ENCODE assay signal across 8 cellular contexts in the genomic region with DNA sequence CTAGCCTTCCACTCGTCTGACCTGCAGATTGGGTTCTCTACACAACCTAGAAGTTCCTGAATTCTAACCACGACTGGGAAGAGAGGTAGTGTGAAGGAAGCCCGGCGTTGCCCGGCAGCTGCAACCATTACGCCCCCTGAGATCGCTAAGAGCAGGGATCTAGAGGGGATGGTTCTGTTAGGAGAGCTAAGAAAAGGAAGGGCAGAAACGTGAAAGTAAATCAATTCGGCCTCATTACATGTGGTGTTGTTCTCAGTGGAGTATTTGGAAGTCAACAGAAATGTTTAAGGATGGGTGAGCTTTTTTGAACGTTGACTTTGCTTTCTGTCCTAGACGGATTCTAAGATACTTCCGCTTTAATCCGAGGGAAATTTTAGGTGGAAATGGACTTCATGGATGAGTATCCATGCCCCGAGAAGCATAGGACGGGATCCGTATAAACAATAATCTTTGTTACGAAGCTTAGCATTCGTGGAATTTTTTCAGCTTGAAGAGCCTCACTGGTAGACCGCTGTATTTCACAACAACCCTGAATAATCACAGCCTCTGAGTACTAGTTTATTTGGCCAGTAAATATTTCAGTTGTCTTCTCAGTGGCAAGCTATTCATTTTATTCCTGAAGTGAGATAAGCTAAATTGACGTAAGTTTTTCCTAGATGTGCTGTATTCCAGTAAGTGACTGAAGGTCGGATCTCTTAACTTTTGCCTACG. TPM values are rescaled to one million over a fixed set of nuclear protein-coding genes. Genes with fewer than 3 reads are reported as not detected.
DNase-seq lines count a peak whose midpoint lies in the region; ATAC-seq and TF ChIP-seq lines count a peak whose summit lies in the region.

No MANE protein-coding gene starts in this region.

- peak overlapping the region; percentile 84 for H2BK120ac ChIP-seq in trophoblast cell (ENCODE audit: insufficient read depth, low read length, poor library complexity)

- H3K18ac ChIP-seq in trophoblast cell (ENCODE audit: low read length) = peak overlapping the region; percentile 99

- peaks cover 7% of the 10 kb centered on the region for H3K79me1 ChIP-seq in trophoblast cell (ENCODE audit: low read length)

- peaks cover 0 to 9% of the 10 kb centered on the region in 2 experiments for H3K36me3 ChIP-seq in trophoblast cell (ENCODE audit: control insufficient read depth in 1 of 2, insufficient read depth in 2 of 2, low read length in 2 of 2)

- H3K4ac ChIP-seq in trophoblast cell (ENCODE audit: low read depth, low read length) = peak overlapping the region; percentile 96

- H4K8ac ChIP-seq in trophoblast cell (ENCODE audit: low read depth, low read length) = peak overlapping the region; percentile 99

- H3K23ac ChIP-seq in trophoblast cell (ENCODE audit: low read length) = no peak overlapping the region

- H3K27ac ChIP-seq in trophoblast cell (ENCODE audit: low read depth, low read length) = peak overlapping the region; percentile 57

- H3K27ac Mint-ChIP-seq in WTC11 = peak overlapping the region; percentile 100

- H3K27me3 ChIP-seq in trophoblast cell (ENCODE audit: insufficient read depth, low read length) = no peaks in the 10 kb centered on the region

- CTCF ChIA-PET in WTC11 (lab: Charles Lee) = interaction anchor here (0.8 to 1.0 kb wide), 2 partner anchors 34 to 107 kb away, joined by 3 read pairs; no protein-coding TSS in a partner anchor

- no peak for TF ChIP-seq CTCF in WTC11 (IDR thresholded peaks at IDR 0.05)
- no peak for TF ChIP-seq CTCF in GM13977 (IDR thresholded peaks at IDR 0.05; ENCODE audit: extremely low read depth, insufficient read depth, missing control alignments)

- peak; percentile 6 for ATAC-seq in HG03095 (IDR thresholded peaks at IDR 0.05; ENCODE audit: unreplicated experiment)
- no peak; the same call in 1 of the 2 replicates for ATAC-seq in WTC11

- H3K4me1 Mint-ChIP-seq in WTC11 = peaks cover 19% of the 10 kb centered on the region

- peak overlapping the region; percentile 86 for H3K4me2 ChIP-seq in trophoblast cell (ENCODE audit: low read length)

- peak overlapping the region; percentile 90 for H4K91ac ChIP-seq in trophoblast cell (ENCODE audit: low read depth, low read length)

- peak overlapping the region; percentile 91 for H3K4me3 Mint-ChIP-seq in WTC11

- in situ Hi-C loops in GM13977 (cut with MboI; ENCODE audit: low pct_unique_long_range_greater_than_20kb, low sequenced_read_pairs, unreplicated experiment) = no loop called here

- peak overlapping the region; percentile 99 for H3K4me3 ChIP-seq in trophoblast cell (ENCODE audit: low read depth, low read length)

- H3K9me3 ChIP-seq in trophoblast cell (ENCODE audit: insufficient read depth, low read depth, low read length) = no peaks in the 10 kb centered on the region

- H2AFZ ChIP-seq in trophoblast cell (ENCODE audit: insufficient read depth, low read length, poor library complexity) = peak overlapping the region; percentile 96

- peak overlapping the region; percentile 95 for H2BK5ac ChIP-seq in trophoblast cell (ENCODE audit: low read depth, low read length, poor library complexity)

- H3K14ac ChIP-seq in trophoblast cell (ENCODE audit: low read length) = peak overlapping the region; percentile 93

- peak overlapping the region; percentile 97 for H3K9ac ChIP-seq in trophoblast cell (ENCODE audit: low read length)

- peaks cover 4 to 6% of the 10 kb centered on the region in 2 experiments for H3K4me1 ChIP-seq in trophoblast cell (ENCODE audit: control insufficient read depth in 1 of 2, insufficient read depth in 2 of 2, low read length in 2 of 2)

- POLR2A ChIA-PET in WTC11 (lab: Charles Lee) = interaction anchor here (1.0 kb wide), 1 partner anchor 33 kb away, joined by 3 read pairs; no protein-coding TSS in a partner anchor

- H2AK5ac ChIP-seq in trophoblast cell (ENCODE audit: low read length) = no peak overlapping the region

- no peaks in the 10 kb centered on the region for H3K9me3 Mint-ChIP-seq in WTC11

- WGBS in trophoblast cell (ENCODE audit: extremely low coverage, insufficient coverage, insufficient read length) = no CpG with 5 or more reads among the region's 22 CpGs

- no peaks in the 10 kb centered on the region for H3K27me3 Mint-ChIP-seq in WTC11 (ENCODE audit: low read depth)

- H2BK12ac ChIP-seq in trophoblast cell (ENCODE audit: low read length) = no peak overlapping the region

- peak overlapping the region; percentile 96 for H4K12ac ChIP-seq in trophoblast cell (ENCODE audit: low read depth, low read length)

- DNase-seq in COLO829 (ENCODE audit: low spot score) (peak; percentile 17), WTC11 (ENCODE audit: low spot score) (no peak), foreskin melanocyte (peak; percentile 35), trophoblast cell (peak; percentile 75 to 98), NCI-H345 treated with DMSO at 0.1 percent for 48 hours (lab: John Stamatoyannopoulos, UW; ENCODE audit: unreplicated experiment) (no peak), GM13977 (ENCODE audit: low spot score) (no peak), DMS79 treated with DMSO at 0.1 percent for 48 hours (lab: John Stamatoyannopoulos, UW) (no peak)

- peaks cover 10% of the 10 kb centered on the region for H3K36me3 Mint-ChIP-seq in WTC11

- peaks cover 11% of the 10 kb centered on the region for H3K79me2 ChIP-seq in trophoblast cell (ENCODE audit: control insufficient read depth, insufficient read depth, low read length, poor library complexity)

TF ChIP-seq in WTC11, 78 proteins besides CTCF, POLR2A, EP300 and RAD21 (continues in another document):
- TF ChIP-seq ZNF219 (CRISPR knock-in tag; IDR thresholded peaks at IDR 0.05; ENCODE audit: borderline replicate concordance) (no peak), GABPB1 (CRISPR knock-in tag; IDR thresholded peaks at IDR 0.05) (no peak), ZNF317 (CRISPR knock-in tag; IDR thresholded peaks at IDR 0.05; ENCODE audit: borderline replicate concordance, low read depth) (no peak), ZNF121 (CRISPR knock-in tag; IDR thresholded peaks at IDR 0.05) (no peak), EMX1 (CRISPR knock-in tag; IDR thresholded peaks at IDR 0.05) (no peak), SP1 (CRISPR knock-in tag; conservative IDR thresholded peaks at IDR 0.05) (no peak), FOXP1 (CRISPR knock-in tag; IDR thresholded peaks at IDR 0.05; ENCODE audit: borderline replicate concordance) (no peak)
- TF ChIP-seq, protein P1, sequence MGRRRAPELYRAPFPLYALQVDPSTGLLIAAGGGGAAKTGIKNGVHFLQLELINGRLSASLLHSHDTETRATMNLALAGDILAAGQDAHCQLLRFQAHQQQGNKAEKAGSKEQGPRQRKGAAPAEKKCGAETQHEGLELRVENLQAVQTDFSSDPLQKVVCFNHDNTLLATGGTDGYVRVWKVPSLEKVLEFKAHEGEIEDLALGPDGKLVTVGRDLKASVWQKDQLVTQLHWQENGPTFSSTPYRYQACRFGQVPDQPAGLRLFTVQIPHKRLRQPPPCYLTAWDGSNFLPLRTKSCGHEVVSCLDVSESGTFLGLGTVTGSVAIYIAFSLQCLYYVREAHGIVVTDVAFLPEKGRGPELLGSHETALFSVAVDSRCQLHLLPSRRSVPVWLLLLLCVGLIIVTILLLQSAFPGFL (CRISPR knock-in tag; IDR thresholded peaks at IDR 0.05; ENCODE audit: borderline replicate concordance) = no peak
- TF ChIP-seq, protein P2, sequence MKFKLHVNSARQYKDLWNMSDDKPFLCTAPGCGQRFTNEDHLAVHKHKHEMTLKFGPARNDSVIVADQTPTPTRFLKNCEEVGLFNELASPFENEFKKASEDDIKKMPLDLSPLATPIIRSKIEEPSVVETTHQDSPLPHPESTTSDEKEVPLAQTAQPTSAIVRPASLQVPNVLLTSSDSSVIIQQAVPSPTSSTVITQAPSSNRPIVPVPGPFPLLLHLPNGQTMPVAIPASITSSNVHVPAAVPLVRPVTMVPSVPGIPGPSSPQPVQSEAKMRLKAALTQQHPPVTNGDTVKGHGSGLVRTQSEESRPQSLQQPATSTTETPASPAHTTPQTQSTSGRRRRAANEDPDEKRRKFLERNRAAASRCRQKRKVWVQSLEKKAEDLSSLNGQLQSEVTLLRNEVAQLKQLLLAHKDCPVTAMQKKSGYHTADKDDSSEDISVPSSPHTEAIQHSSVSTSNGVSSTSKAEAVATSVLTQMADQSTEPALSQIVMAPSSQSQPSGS (CRISPR knock-in tag; IDR thresholded peaks at IDR 0.05; ENCODE audit: borderline replicate concordance, low read depth) = no peak
- TF ChIP-seq, protein P3, sequence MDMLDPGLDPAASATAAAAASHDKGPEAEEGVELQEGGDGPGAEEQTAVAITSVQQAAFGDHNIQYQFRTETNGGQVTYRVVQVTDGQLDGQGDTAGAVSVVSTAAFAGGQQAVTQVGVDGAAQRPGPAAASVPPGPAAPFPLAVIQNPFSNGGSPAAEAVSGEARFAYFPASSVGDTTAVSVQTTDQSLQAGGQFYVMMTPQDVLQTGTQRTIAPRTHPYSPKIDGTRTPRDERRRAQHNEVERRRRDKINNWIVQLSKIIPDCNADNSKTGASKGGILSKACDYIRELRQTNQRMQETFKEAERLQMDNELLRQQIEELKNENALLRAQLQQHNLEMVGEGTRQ (CRISPR knock-in tag; IDR thresholded peaks at IDR 0.05) = no peak
- TF ChIP-seq, protein P4, sequence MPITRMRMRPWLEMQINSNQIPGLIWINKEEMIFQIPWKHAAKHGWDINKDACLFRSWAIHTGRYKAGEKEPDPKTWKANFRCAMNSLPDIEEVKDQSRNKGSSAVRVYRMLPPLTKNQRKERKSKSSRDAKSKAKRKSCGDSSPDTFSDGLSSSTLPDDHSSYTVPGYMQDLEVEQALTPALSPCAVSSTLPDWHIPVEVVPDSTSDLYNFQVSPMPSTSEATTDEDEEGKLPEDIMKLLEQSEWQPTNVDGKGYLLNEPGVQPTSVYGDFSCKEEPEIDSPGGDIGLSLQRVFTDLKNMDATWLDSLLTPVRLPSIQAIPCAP (CRISPR knock-in tag; IDR thresholded peaks at IDR 0.05) = no peak
- TF ChIP-seq, protein P5, sequence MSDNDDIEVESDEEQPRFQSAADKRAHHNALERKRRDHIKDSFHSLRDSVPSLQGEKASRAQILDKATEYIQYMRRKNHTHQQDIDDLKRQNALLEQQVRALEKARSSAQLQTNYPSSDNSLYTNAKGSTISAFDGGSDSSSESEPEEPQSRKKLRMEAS (CRISPR knock-in tag; IDR thresholded peaks at IDR 0.05) = no peak; the same call in 1 of the 2 replicates
- TF ChIP-seq, protein P6, sequence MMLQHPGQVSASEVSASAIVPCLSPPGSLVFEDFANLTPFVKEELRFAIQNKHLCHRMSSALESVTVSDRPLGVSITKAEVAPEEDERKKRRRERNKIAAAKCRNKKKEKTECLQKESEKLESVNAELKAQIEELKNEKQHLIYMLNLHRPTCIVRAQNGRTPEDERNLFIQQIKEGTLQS (CRISPR knock-in tag; conservative IDR thresholded peaks at IDR 0.05) = no peak

RNA-seq across cellular contexts. Expression of a gene that starts 0.6 kb away (rescaled TPM):
- total RNA-seq in WTC11 (2021) = 236 to 251 TPM (median 239 TPM) in 3 replicates
- 594 and 614 TPM in 2 replicates for polyA plus RNA-seq in trophoblast cell (2013)

RNA-seq across cellular contexts. Expression of a gene that starts 34.3 kb away (rescaled TPM):
- total RNA-seq in WTC11 (2021) = 54.0 to 59.1 TPM (median 54.8 TPM) in 3 replicates
- polyA plus RNA-seq in trophoblast cell (2013) = 8.9 and 9.1 TPM in 2 replicates

RNA-seq across cellular contexts. Expression of a gene that starts 42.6 kb away (rescaled TPM):
- 28.9 to 31.7 TPM (median 31.0 TPM) in 3 replicates for total RNA-seq in WTC11 (2021)
- 26.0 and 26.1 TPM in 2 replicates for polyA plus RNA-seq in trophoblast cell (2013)

RNA-seq across cellular contexts. Expression of a gene that starts 57.9 kb away (rescaled TPM):
- total RNA-seq in WTC11 (2021) = 0.20 to 0.27 TPM (median 0.23 TPM) in 3 replicates
- not detected in 2 replicates for polyA plus RNA-seq in trophoblast cell (2013)

RNA-seq across cellular contexts. Expression of a gene that starts 59.5 kb away (rescaled TPM):
- 0.33 to 1.3 TPM (median 0.89 TPM) in 3 replicates for total RNA-seq in WTC11 (2021)
- not detected in 2 replicates for polyA plus RNA-seq in trophoblast cell (2013)

Comparison
In these comparisons a context has a peak if more than half of its experiments do, and no peak if none do; other contexts are left out.
1. DNase-seq: peak in COLO829 (single experiment), foreskin melanocyte (single experiment) and trophoblast cell (2 of 2); none in WTC11 (single experiment), NCI-H345 treated with DMSO at 0.1 percent for 48 hours (single experiment), GM13977 (single experiment) and DMS79 treated with DMSO at 0.1 percent for 48 hours (single experiment).